34 cellular contexts compared by ENCODE assay signal in genomic region chr9:26753971-26754370, GRCh38.
"Had no signal": no experiment of that assay in that cellular context is flagged by ENCODE, and none has a peak within 500 bp of the region (broad histone marks: within the 10 kb centered on the region; RNA-seq: fewer than 3 reads in every experiment).

No MANE protein-coding gene starts in this region.

- H3K27ac Mint-ChIP-seq: activated CD4-positive, alpha-beta T cell treated with anti-CD3 and anti-CD28 coated beads, Interleukin-2, amount 10 ng/mL, durations not matched to agents 24 days and 14 days; activated CD8-positive, alpha-beta T cell treated with anti-CD3 and anti-CD28 coated beads for 36 hours; activated naive CD4-positive, alpha-beta T cell treated with anti-CD3 and anti-CD28 coated beads, Interleukin-2, amount 50 U/mL, for 24 hours; activated naive CD8-positive, alpha-beta T cell treated with anti-CD3 and anti-CD28 coated beads, Interleukin-2, amount 10 ng/mL, durations not matched to agents 7 days and 5 days; activated T-cell treated with anti-CD3 and anti-CD28 coated beads, Interleukin-2, amount 50 U/mL, for 24 hours; activated T-helper 2 cell treated with anti-CD3 and anti-CD28 coated beads, Interferon-gamma antibody, Interleukin-2, Interleukin-4, amounts not matched to agents 10 μg/mL and 5 μg/mL and 100 μg/mL, durations not matched to agents 14 hours and 24 hours and 36 hours; T-cell had no signal

- H3K4me1 Mint-ChIP-seq: activated CD4-positive, alpha-beta T cell treated with anti-CD3 and anti-CD28 coated beads, Interleukin-2, amount 10 ng/mL, durations not matched to agents 24 days and 14 days; activated naive CD4-positive, alpha-beta T cell treated with anti-CD3 and anti-CD28 coated beads, Interleukin-2, amount 50 U/mL, for 24 hours; activated naive CD8-positive, alpha-beta T cell treated with anti-CD3 and anti-CD28 coated beads, Interleukin-2, amount 10 ng/mL, durations not matched to agents 7 days and 5 days; T-cell had no signal

- H3K4me3 ChIP-seq: ascending aorta, breast epithelium, Peyer's patch had no signal

- H3K9me3 ChIP-seq: ascending aorta, breast epithelium, Peyer's patch had no signal

- DNase-seq: activated CD4-positive, alpha-beta T cell treated with anti-CD3 and anti-CD28 coated beads, Interleukin-2, amount 10 ng/mL, durations not matched to agents 24 days and 14 days; activated CD4-positive, alpha-beta T cell treated with anti-CD3 and anti-CD28 coated beads, Interleukin-2, amount 50 U/mL, for 4 hours; activated CD8-positive, alpha-beta T cell treated with anti-CD3 and anti-CD28 coated beads for 36 hours; activated gamma-delta T cell; activated naive CD4-positive, alpha-beta T cell treated with Interleukin-2 at 50 U/mL for 16 hours; activated naive CD8-positive, alpha-beta T cell treated with anti-CD3 and anti-CD28 coated beads, Interleukin-2, amount 10 ng/mL, durations not matched to agents 7 days and 5 days; activated T-cell treated with anti-CD3 and anti-CD28 coated beads, Interleukin-2, amount 50 U/mL, for 24 hours; amygdala; central memory CD4-positive, alpha-beta T cell; MM.1S; NCI-H1092 treated with DMSO at 0.1 percent for 48 hours; NCI-H1417; NCI-H146; NCI-H187; NCI-H2081; NCI-H226; NCI-H446 treated with DMSO at 0.1 percent for 48 hours; NCI-H524; NCI-H69; NK-92 treated with Interleukin-12 subunit alpha and Interleukin-12 subunit beta, amount 100 ng/mL, for 24 hours; PC-3; Peyer's patch; RPMI8226; SHP77 treated with DMSO at 0.1 percent for 48 hours; T-cell; T-helper 2 cell; T1000; WERI-Rb-1 had no signal

- H3K4me2 ChIP-seq: KMS-11 had no signal

- H3K36me3 Mint-ChIP-seq: activated naive CD4-positive, alpha-beta T cell treated with anti-CD3 and anti-CD28 coated beads, Interleukin-2, amount 50 U/mL, for 24 hours; activated naive CD8-positive, alpha-beta T cell treated with anti-CD3 and anti-CD28 coated beads, Interleukin-2, amount 10 ng/mL, durations not matched to agents 7 days and 5 days; T-cell had no signal

- H3K27ac ChIP-seq: ascending aorta, breast epithelium, KMS-11, Peyer's patch, WERI-Rb-1 had no signal

- H3K27me3 ChIP-seq: ascending aorta, breast epithelium, Peyer's patch had no signal

- H3K27me3 Mint-ChIP-seq: activated CD4-positive, alpha-beta T cell treated with anti-CD3 and anti-CD28 coated beads, Interleukin-2, amount 10 ng/mL, durations not matched to agents 24 days and 14 days; activated naive CD4-positive, alpha-beta T cell treated with anti-CD3 and anti-CD28 coated beads, Interleukin-2, amount 50 U/mL, for 24 hours; activated naive CD8-positive, alpha-beta T cell treated with anti-CD3 and anti-CD28 coated beads, Interleukin-2, amount 10 ng/mL, durations not matched to agents 7 days and 5 days; activated T-cell treated with anti-CD3 and anti-CD28 coated beads, Interleukin-2, amount 50 U/mL, for 24 hours had no signal

- H3K9ac ChIP-seq: KMS-11 had no signal

- H3K36me3 ChIP-seq: ascending aorta, breast epithelium, Peyer's patch, WERI-Rb-1 had no signal

- H3K4me1 ChIP-seq: ascending aorta, breast epithelium, Peyer's patch had no signal

- ATAC-seq: activated CD8-positive, alpha-beta T cell treated with anti-CD3 and anti-CD28 coated beads for 36 hours; PC-3; SK-N-SH treated with all-trans-retinoic acid at 6 μM for 48 hours; T-cell had no signal

- H3K4me3 Mint-ChIP-seq: activated CD4-positive, alpha-beta T cell treated with anti-CD3 and anti-CD28 coated beads, Interleukin-2, amount 10 ng/mL, durations not matched to agents 24 days and 14 days; activated CD8-positive, alpha-beta T cell treated with anti-CD3 and anti-CD28 coated beads for 36 hours; activated naive CD4-positive, alpha-beta T cell treated with anti-CD3 and anti-CD28 coated beads, Interleukin-2, amount 50 U/mL, for 24 hours; activated naive CD8-positive, alpha-beta T cell treated with anti-CD3 and anti-CD28 coated beads, Interleukin-2, amount 10 ng/mL, durations not matched to agents 7 days and 5 days; activated T-cell treated with anti-CD3 and anti-CD28 coated beads, Interleukin-2, amount 50 U/mL, for 24 hours; T-cell had no signal
